ENCODE assay signal across 12 cellular contexts in genomic region chr3:128503164-128503651, GRCh38. TPM values are rescaled to one million over a fixed set of nuclear protein-coding genes. Genes with fewer than 3 reads are reported as not detected.
A peak's percentile ranks its signal among the peaks of the same experiment; 100 is the strongest.
DNase-seq lines count a peak whose midpoint lies in the region; ATAC-seq and TF ChIP-seq lines count a peak whose summit lies in the region.
"Had no signal": no experiment of that assay in that cellular context is flagged by ENCODE, and none has a peak within 500 bp of the region (broad histone marks: within the 10 kb centered on the region; RNA-seq: fewer than 3 reads in every experiment).

No MANE protein-coding gene starts in this region.

- H3K27ac Mint-ChIP-seq in activated CD4-positive, alpha-beta memory T cell treated with anti-CD3 and anti-CD28 coated beads for 36 hours = no peak overlapping the region

- in situ Hi-C loops in astrocyte of the spinal cord (cut with HindIII; ENCODE audit: low sequenced_read_pairs) = no loop called here

- DNase-seq in BE2C = peak; percentile 33
- no peak for DNase-seq in HFF-Myc (ENCODE audit: extremely low read depth, low read depth)
- DNase-seq in astrocyte of the spinal cord (ENCODE audit: low read depth, low spot score) = no peak
- no peak for DNase-seq in left colon
- DNase-seq in NK-92 (lab: John Stamatoyannopoulos, UW; ENCODE audit: unreplicated experiment) = no peak
- no peak for DNase-seq in anterior cingulate cortex (lab: John Stamatoyannopoulos, UW)
- no peak for DNase-seq in activated CD4-positive, alpha-beta memory T cell treated with anti-CD3 and anti-CD28 coated beads for 36 hours
- DNase-seq: activated naive CD4-positive, alpha-beta T cell treated with anti-CD3 and anti-CD28 coated beads, Interleukin-2, amount 50 U/mL, for 16 hours; MG63 had no signal

- H3K36me3 ChIP-seq in BE2C = no peaks in the 10 kb centered on the region
- H3K36me3 ChIP-seq: MG63 had no signal

- H3K4me1 Mint-ChIP-seq in activated CD4-positive, alpha-beta memory T cell treated with anti-CD3 and anti-CD28 coated beads for 36 hours (ENCODE audit: low read depth) = no peaks in the 10 kb centered on the region

- H3K9me3 Mint-ChIP-seq in activated CD4-positive, alpha-beta memory T cell treated with anti-CD3 and anti-CD28 coated beads for 36 hours = no peaks in the 10 kb centered on the region

- H3K36me3 Mint-ChIP-seq in activated CD4-positive, alpha-beta memory T cell treated with anti-CD3 and anti-CD28 coated beads for 36 hours = no peaks in the 10 kb centered on the region

- peaks cover 3% of the 10 kb centered on the region; the same call in 1 of the 2 replicates for H3K9me3 ChIP-seq in BE2C
- H3K9me3 ChIP-seq: MG63 had no signal

- CTCF ChIA-PET in activated CD4-positive, alpha-beta memory T cell treated with anti-CD3 and anti-CD28 coated beads for 36 hours (lab: Charles Lee) = interaction anchor here (1.4 kb wide), 1 partner anchor 81 kb away, joined by 3 read pairs; no protein-coding TSS in a partner anchor

- no peak overlapping the region for H3K4me3 Mint-ChIP-seq in activated CD4-positive, alpha-beta memory T cell treated with anti-CD3 and anti-CD28 coated beads for 36 hours

- H3K27me3 ChIP-seq in BE2C = no peaks in the 10 kb centered on the region

- H3K4me1 ChIP-seq in BE2C = peaks cover 3% of the 10 kb centered on the region; the same call in 1 of the 2 replicates

- ATAC-seq in left colon (peak; percentile 37), HG02870 (IDR thresholded peaks at IDR 0.05; ENCODE audit: unreplicated experiment) (no peak)

- H3K4me3 ChIP-seq in BE2C (ENCODE audit: low read depth, low read length) = no peak overlapping the region
- no peak overlapping the region for H3K4me3 ChIP-seq in HFF-Myc (replicated peaks; ENCODE audit: low read depth, low read length)
- H3K4me3 ChIP-seq in astrocyte of the spinal cord (ENCODE audit: low read depth, low read length) = no peak overlapping the region
- H3K4me3 ChIP-seq: MG63, smooth muscle cell had no signal

- intact Hi-C loops in left colon (cut with DNase I, micrococcal nuclease) = no loop called here
- intact Hi-C loops in activated CD4-positive, alpha-beta memory T cell treated with anti-CD3 and anti-CD28 coated beads for 36 hours (cut with micrococcal nuclease) = no loop called here

- peaks cover 17% of the 10 kb centered on the region for H3K27me3 Mint-ChIP-seq in activated CD4-positive, alpha-beta memory T cell treated with anti-CD3 and anti-CD28 coated beads for 36 hours

- TF ChIP-seq CTCF in BE2C (IDR thresholded peaks at IDR 0.05; ENCODE audit: low read depth, low read length) (peak; percentile 49), HFF-Myc (IDR thresholded peaks at IDR 0.05; ENCODE audit: low read depth, low read length, missing control alignments) (peak; percentile 27), astrocyte of the spinal cord (IDR thresholded peaks at IDR 0.05; ENCODE audit: low read depth, low read length) (peak; percentile 38)

- POLR2A ChIA-PET in activated CD4-positive, alpha-beta memory T cell treated with anti-CD3 and anti-CD28 coated beads for 36 hours (lab: Charles Lee) = no interaction called here

RNA-seq across cellular contexts. Expression of gene GATA2, which starts 10.2 kb away (rescaled TPM):
- 791 TPM for polyA plus RNA-seq in BE2C (2012; ENCODE audit: insufficient read depth, insufficient read length, low read depth)
- total RNA-seq in left colon = 1 to 10 TPM; 2.6 to 6.0 TPM
- not detected for total RNA-seq in activated CD4-positive, alpha-beta memory T cell treated with anti-CD3 and anti-CD28 coated beads for 36 hours
- total RNA-seq: myocyte had no signal

RNA-seq across cellular contexts. Expression of gene DNAJB8, which starts 36.5 kb away (rescaled TPM):
- 0.12 TPM for polyA plus RNA-seq in BE2C (2012; ENCODE audit: insufficient read depth, insufficient read length, low read depth)
- total RNA-seq in left colon = not detected
- total RNA-seq in activated CD4-positive, alpha-beta memory T cell treated with anti-CD3 and anti-CD28 coated beads for 36 hours = not detected
- total RNA-seq: myocyte, smooth muscle cell had no signal
- polyA plus RNA-seq: smooth muscle cell had no signal
